In genomic region chr2:171788316-171788993, GRCh38 we compare ENCODE assay signal across 28 cellular contexts.
A peak's percentile ranks its signal among the peaks of the same experiment; 100 is the strongest.
DNase-seq lines count a peak whose midpoint lies in the region; ATAC-seq, FAIRE-seq and TF ChIP-seq lines count a peak whose summit lies in the region.
"Had no signal": no experiment of that assay in that cellular context is flagged by ENCODE, and none has a peak within 500 bp of the region (broad histone marks: within the 10 kb centered on the region; RNA-seq: fewer than 3 reads in every experiment).

No MANE protein-coding gene starts in this region.

- no peak for TF ChIP-seq POLR2A in endothelial cell of umbilical vein (IDR thresholded peaks at IDR 0.05; ENCODE audit: low read depth, low read length)

- no TSS peak for BruUV-seq in endothelial cell of umbilical vein (replicated peaks; lab: Mats Ljungman, UMichigan)

- FAIRE-seq in endothelial cell of umbilical vein (lab: Jason Lieb, UNC) = no peak

- H3K79me2 ChIP-seq in endothelial cell of umbilical vein (ENCODE audit: control insufficient read depth, insufficient read depth, low read length) = no peaks in the 10 kb centered on the region

- H2AFZ ChIP-seq in endothelial cell of umbilical vein (ENCODE audit: low read depth, low read length) = no peak overlapping the region

- POLR2A ChIA-PET in endothelial cell of umbilical vein (lab: Charles Lee) = no interaction called here

- no peaks in the 10 kb centered on the region for H3K9me3 ChIP-seq in endothelial cell of umbilical vein (replicated peaks; ENCODE audit: control insufficient read depth, insufficient read depth, low read length)
- H3K9me3 ChIP-seq: ascending aorta, esophagus squamous epithelium, right atrium auricular region had no signal

- peaks cover 4 to 6% of the 10 kb centered on the region in 2 experiments for H3K36me3 ChIP-seq in endothelial cell of umbilical vein (ENCODE audit: control insufficient read depth in 2 of 2, extremely low read depth in 1 of 2, insufficient read depth in 2 of 2, low read length in 2 of 2)

- no peak overlapping the region for H3K9ac ChIP-seq in endothelial cell of umbilical vein (replicated peaks; ENCODE audit: extremely low read depth, insufficient read depth, low read length)
- H3K9ac ChIP-seq: BLaER1 had no signal

- H3K4me3 ChIP-seq in endothelial cell of umbilical vein (replicated peaks in 1 of 3; ENCODE audit: insufficient read depth in 1 of 3, low read depth in 1 of 3, low read length in 3 of 3) = no peak overlapping the region
- H3K4me3 ChIP-seq: ascending aorta, BLaER1, cardiac muscle cell, coronary artery, esophagus squamous epithelium, right atrium auricular region, spleen had no signal

- CTCF ChIA-PET in endothelial cell of umbilical vein (lab: Charles Lee) = no interaction called here

- peak; percentile 8 for DNase-seq in DMS153 treated with DMSO at 0.1 percent for 48 hours (lab: John Stamatoyannopoulos, UW; ENCODE audit: unreplicated experiment)
- DNase-seq in NCI-H2029 treated with DMSO at 0.1 percent for 48 hours (lab: John Stamatoyannopoulos, UW) = peak; percentile 26
- peak; percentile 20 for DNase-seq in endothelial cell of umbilical vein (ENCODE audit: low read depth, low spot score)
- DNase-seq: ACHN; activated CD8-positive, alpha-beta memory T cell treated with anti-CD3 and anti-CD28 coated beads, Interleukin-2, amount 50 U/mL, for 4 hours; activated naive CD8-positive, alpha-beta T cell treated with anti-CD3 and anti-CD28 coated beads for 36 hours; esophagus squamous epithelium; foreskin melanocyte; hippocampal formation; KBM-7; MM.1S; NCI-H1417 treated with DMSO at 0.1 percent for 48 hours; NCI-H2107; NCI-H446 treated with DMSO at 0.1 percent for 48 hours; spleen; trophoblast cell had no signal

- H3K27ac ChIP-seq in C4-2B = peak overlapping the region; percentile 77
- no peak overlapping the region for H3K27ac ChIP-seq in endothelial cell of umbilical vein (ENCODE audit: insufficient read depth, low read depth, low read length)
- H3K27ac ChIP-seq: ascending aorta, BLaER1, cardiac muscle cell, coronary artery, esophagus squamous epithelium, right atrium auricular region had no signal

- no peaks in the 10 kb centered on the region for H4K20me1 ChIP-seq in endothelial cell of umbilical vein (replicated peaks; ENCODE audit: control insufficient read depth, extremely low read depth, insufficient read depth, low read length)
- H4K20me1 ChIP-seq: BLaER1 had no signal

- no peaks in the 10 kb centered on the region for H3K27me3 ChIP-seq in endothelial cell of umbilical vein (ENCODE audit: control insufficient read depth in 2 of 2, insufficient read depth in 2 of 2, low read length in 2 of 2)
- H3K27me3 ChIP-seq: ascending aorta, BLaER1, cardiac muscle cell, esophagus squamous epithelium, right atrium auricular region, spleen had no signal

- ATAC-seq in GM18861 (IDR thresholded peaks at IDR 0.05; ENCODE audit: unreplicated experiment) (no peak), HG03039 (IDR thresholded peaks at IDR 0.05; ENCODE audit: unreplicated experiment) (no peak), HG03135 (IDR thresholded peaks at IDR 0.05; ENCODE audit: unreplicated experiment) (no peak), GM18498 (IDR thresholded peaks at IDR 0.05; ENCODE audit: unreplicated experiment) (no peak)
- ATAC-seq: left lobe of liver, Right ventricle myocardium inferior had no signal

- no peaks in the 10 kb centered on the region for H3K4me1 ChIP-seq in endothelial cell of umbilical vein (ENCODE audit: control insufficient read depth, extremely low read depth, insufficient read depth, low read length)
- H3K4me1 ChIP-seq: ascending aorta, esophagus squamous epithelium, right atrium auricular region, spleen had no signal

- TF ChIP-seq CTCF in C4-2B (conservative IDR thresholded peaks at IDR 0.05) (0 out of 2 replicates have a peak, but pooled peaks have one; percentile 4), endothelial cell of umbilical vein (IDR thresholded peaks at IDR 0.05; ENCODE audit: extremely low read depth in 1 of 2, insufficient read depth in 1 of 2, low read depth in 1 of 2, low read length in 2 of 2) (no peak)

- no peak overlapping the region for H3K4me2 ChIP-seq in endothelial cell of umbilical vein (ENCODE audit: insufficient read depth, low read length)
- H3K4me2 ChIP-seq: BLaER1 had no signal

- dilution Hi-C loops in endothelial cell of umbilical vein (cut with MboI; ENCODE audit: extremely low pct_ligation_motif_present, low sequenced_read_pairs) = no loop called here

- no peaks in the 10 kb centered on the region for H3K9me1 ChIP-seq in endothelial cell of umbilical vein (replicated peaks; ENCODE audit: control insufficient read depth, extremely low read depth, insufficient read depth, low read length)

- intact Hi-C loops in endothelial cell of umbilical vein (cut with micrococcal nuclease) = no loop called here

TF ChIP-seq in endothelial cell of umbilical vein, 7 proteins besides CTCF, POLR2A, EP300 and RAD21:
- TF ChIP-seq, protein P1, sequence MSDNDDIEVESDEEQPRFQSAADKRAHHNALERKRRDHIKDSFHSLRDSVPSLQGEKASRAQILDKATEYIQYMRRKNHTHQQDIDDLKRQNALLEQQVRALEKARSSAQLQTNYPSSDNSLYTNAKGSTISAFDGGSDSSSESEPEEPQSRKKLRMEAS (IDR thresholded peaks at IDR 0.05; ENCODE audit: insufficient read depth, insufficient read length) = no peak
- TF ChIP-seq FOS (IDR thresholded peaks at IDR 0.05; ENCODE audit: borderline replicate concordance, insufficient read depth, low read length) = no peak
